In the genomic region with DNA sequence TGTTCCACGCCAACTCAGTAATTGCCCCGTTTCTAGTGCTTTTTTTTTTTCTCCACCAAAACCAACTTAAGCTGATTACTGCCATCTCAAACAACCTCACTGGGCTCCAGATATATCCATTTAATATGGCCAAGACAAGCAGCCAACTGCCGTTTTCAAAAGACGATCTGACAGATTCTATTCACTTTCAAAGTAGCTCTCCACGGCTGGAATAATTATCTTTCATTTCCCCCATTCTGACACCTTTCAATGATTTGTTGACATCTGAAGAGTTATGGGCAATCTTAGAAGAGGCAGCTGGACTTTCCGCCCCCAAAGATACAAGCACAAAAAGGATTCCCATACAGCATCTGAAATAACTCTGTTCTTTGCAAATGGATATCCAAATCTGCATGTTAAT, we compare ENCODE assay signal across 15 cellular contexts. TPM values are rescaled to one million over a fixed set of nuclear protein-coding genes. Genes with fewer than 3 reads are reported as not detected.
DNase-seq lines count a peak whose midpoint lies in the region; ATAC-seq and TF ChIP-seq lines count a peak whose summit lies in the region.
"Had no signal": no experiment of that assay in that cellular context is flagged by ENCODE, and none has a peak within 500 bp of the region (broad histone marks: within the 10 kb centered on the region; RNA-seq: fewer than 3 reads in every experiment).

No MANE protein-coding gene starts in this region.

- H3K9me3 ChIP-seq in body of pancreas, result no peaks in the 10 kb centered on the region
- H3K9me3 ChIP-seq: Caco-2 had no signal

- H3K4me1 Mint-ChIP-seq in brain, result peaks cover 38% of the 10 kb centered on the region

- TF ChIP-seq POLR2A in body of pancreas (IDR thresholded peaks at IDR 0.05), result no peak

- no peak for TF ChIP-seq CTCF in brain (conservative IDR thresholded peaks at IDR 0.05)
- no peak for TF ChIP-seq CTCF in body of pancreas (IDR thresholded peaks at IDR 0.05)

- no peak for ATAC-seq in body of pancreas
- ATAC-seq: CD8-positive, alpha-beta T cell had no signal

- H3K4me3 ChIP-seq in body of pancreas, result no peak overlapping the region

- peak overlapping the region; percentile 86 for H3K27ac ChIP-seq in substantia nigra (ENCODE audit: low read depth, low read length, poor library complexity, severe bottlenecking)
- H3K27ac ChIP-seq in body of pancreas, result no peak overlapping the region

- peak; percentile 76 to 85 for DNase-seq in NCI-H524 (lab: John Stamatoyannopoulos, UW)
- peak; percentile 26 for DNase-seq in globus pallidus (ENCODE audit: low spot score)
- DNase-seq in substantia nigra (lab: John Stamatoyannopoulos, UW), result no peak
- DNase-seq in body of pancreas, result no peak
- no peak for DNase-seq in HuH-7 (ENCODE audit: low spot score)
- DNase-seq in SIG-M5 treated with dmso at 0.1 percent for 504 hours (lab: John Stamatoyannopoulos, UW; ENCODE audit: unreplicated experiment), result no peak
- DNase-seq in stimulated activated CD4-positive, alpha-beta T cell treated with anti-CD3 and anti-CD28 coated beads, Interleukin-4, amount 100 ng/mL, for 4 hours, result no peak
- DNase-seq: Caco-2; CD8-positive, alpha-beta T cell; DND-41; GDM1; IMR-90 had no signal

- H3K27me3 ChIP-seq in body of pancreas, result no peaks in the 10 kb centered on the region

- peaks cover 36% of the 10 kb centered on the region for H3K27me3 Mint-ChIP-seq in brain

- H3K4me3 Mint-ChIP-seq in brain, result peak overlapping the region in 2 of 5 experiments; percentile 17 to 51
- H3K4me3 Mint-ChIP-seq: CD14-positive monocyte; CD8-positive, alpha-beta T cell had no signal

- intact Hi-C loops in body of pancreas (cut with DNase I), result no loop called here

- 52 to 55% methylated on average over 6 of the region's 6 CpGs for WGBS in body of pancreas, 2 donors

- H3K4me1 ChIP-seq in body of pancreas, result peaks cover 5% of the 10 kb centered on the region

- H3K36me3 Mint-ChIP-seq in brain, result no peaks in the 10 kb centered on the region
- H3K36me3 Mint-ChIP-seq: CD14-positive monocyte; CD8-positive, alpha-beta T cell had no signal

- peak overlapping the region in 4 of 5 experiments; percentile 2 to 66 (median 22) for H3K27ac Mint-ChIP-seq in brain
- H3K27ac Mint-ChIP-seq: CD14-positive monocyte; CD8-positive, alpha-beta T cell had no signal

- H3K9me3 Mint-ChIP-seq in brain, result peaks cover 0 to 2% (median 0%) of the 10 kb centered on the region in 5 experiments
- H3K9me3 Mint-ChIP-seq: CD14-positive monocyte; CD8-positive, alpha-beta T cell had no signal

- H3K36me3 ChIP-seq in body of pancreas (replicated peaks in 1 of 2; ENCODE audit: insufficient read depth in 1 of 2, low read depth in 2 of 2), result no peaks in the 10 kb centered on the region

RNA-seq across cellular contexts. Expression of gene OLIG1, which starts 56.0 kb away (rescaled TPM):
- 114 TPM for polyA plus RNA-seq in brain (ENCODE audit: insufficient read depth, low read depth, low replicate concordance)
- not detected for total RNA-seq in body of pancreas
- total RNA-seq: Caco-2; CD8-positive, alpha-beta T cell; IMR-90 had no signal
- polyA plus RNA-seq: BJ, IMR-90 had no signal

Comparison
In these comparisons a context has a peak if more than half of its experiments do, and no peak if none do; other contexts are left out.
1. DNase-seq: peak in NCI-H524 (2 of 2) and globus pallidus (single experiment); none in substantia nigra (0 of 49), body of pancreas (0 of 4), HuH-7 (single experiment), SIG-M5 treated with dmso at 0.1 percent for 504 hours (single experiment) and stimulated activated CD4-positive, alpha-beta T cell treated with anti-CD3 and anti-CD28 coated beads, Interleukin-4, amount 100 ng/mL, for 4 hours (0 of 2).